11 cellular contexts compared by ENCODE assay signal in the genomic region with DNA sequence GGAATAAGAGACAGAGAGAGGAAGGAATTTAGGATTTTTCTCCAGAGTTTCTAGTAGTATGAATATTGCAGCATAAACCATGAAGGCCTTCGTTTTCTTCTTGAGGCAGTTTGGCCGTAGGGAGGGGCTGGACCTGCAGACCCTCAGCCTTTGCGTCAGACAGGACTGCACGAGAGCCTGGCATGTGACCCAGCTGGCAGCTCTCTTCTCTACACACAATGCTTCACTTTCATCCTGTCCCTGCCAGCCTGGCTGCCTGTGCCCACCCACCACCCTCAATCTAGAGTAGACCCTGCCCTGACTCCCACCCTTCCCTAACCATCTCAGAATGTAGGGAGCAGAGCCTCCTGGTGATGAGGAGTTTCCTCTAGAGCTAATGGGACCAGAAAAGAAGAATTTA. TPM values are rescaled to one million over a fixed set of nuclear protein-coding genes. Genes with fewer than 3 reads are reported as not detected.
DNase-seq lines count a peak whose midpoint lies in the region; ATAC-seq and TF ChIP-seq lines count a peak whose summit lies in the region.
"Had no signal": no experiment of that assay in that cellular context is flagged by ENCODE, and none has a peak within 500 bp of the region (broad histone marks: within the 10 kb centered on the region; RNA-seq: fewer than 3 reads in every experiment).

No MANE protein-coding gene starts in this region.

- H3K27me3 ChIP-seq in gastroesophageal sphincter (no peaks in the 10 kb centered on the region), neuron (ENCODE audit: insufficient read depth, low read length) (no peaks in the 10 kb centered on the region)
- H3K27me3 ChIP-seq: SJSA1 had no signal

- WGBS in gastroesophageal sphincter (ENCODE audit: low coverage in 1 of 2), 2 donors: 63% methylated on average over 4 of the region's 4 CpGs; no CpG with 5 or more reads in 1 of the 2 donors

- TF ChIP-seq CTCF in gastroesophageal sphincter (IDR thresholded peaks at IDR 0.05) (no peak), HFFc6 (IDR thresholded peaks at IDR 0.05) (no peak)

- H3K27ac ChIP-seq in gastroesophageal sphincter: peak overlapping the region in 3 of 4 donors; percentile 21 to 82 (median 81)
- H3K27ac ChIP-seq: BLaER1, SJSA1 had no signal

- H3K4me3 ChIP-seq in gastroesophageal sphincter (no peak overlapping the region), neuron (ENCODE audit: low read length) (peak overlapping the region; percentile 68)
- H3K4me3 ChIP-seq: BLaER1, lung, SJSA1 had no signal

- no peak overlapping the region for H3K4me3 Mint-ChIP-seq in HFFc6
- H3K4me3 Mint-ChIP-seq in stimulated activated effector memory CD8-positive, alpha-beta T cell treated with anti-CD3 and anti-CD28 coated beads, Interleukin-12 subunit alpha, Interleukin-12 subunit beta, amount 100 ng/mL, for 72 hours: no peak overlapping the region
- H3K4me3 Mint-ChIP-seq: activated naive CD8-positive, alpha-beta T cell treated with anti-CD3 and anti-CD28 coated beads, Interleukin-2, amount 10 ng/mL, durations not matched to agents 7 days and 5 days had no signal

- peak; percentile 4 for DNase-seq in HEK293T (ENCODE audit: extremely low spot score)
- no peak for DNase-seq in HFFc6
- no peak for DNase-seq in stimulated activated effector memory CD8-positive, alpha-beta T cell treated with anti-CD3 and anti-CD28 coated beads, Interleukin-12 subunit alpha, Interleukin-12 subunit beta, amount 100 ng/mL, for 72 hours (ENCODE audit: low spot score in 2 of 2)
- DNase-seq: activated CD4-positive, alpha-beta T cell treated with anti-CD3 and anti-CD28 coated beads, Interleukin-2, amount 50 U/mL, for 4 hours; activated naive CD8-positive, alpha-beta T cell treated with anti-CD3 and anti-CD28 coated beads, Interleukin-2, amount 10 ng/mL, durations not matched to agents 7 days and 5 days had no signal

- ATAC-seq in gastroesophageal sphincter: no peak
- ATAC-seq in GM18873 (IDR thresholded peaks at IDR 0.05; ENCODE audit: low FRiP score, unreplicated experiment): no peak
- ATAC-seq in stimulated activated effector memory CD8-positive, alpha-beta T cell treated with anti-CD3 and anti-CD28 coated beads, Interleukin-12 subunit alpha, Interleukin-12 subunit beta, amount 100 ng/mL, for 72 hours: no peak

- TF ChIP-seq POLR2A in gastroesophageal sphincter (IDR thresholded peaks at IDR 0.05): no peak

- H3K9me3 ChIP-seq in gastroesophageal sphincter (no peaks in the 10 kb centered on the region), neuron (ENCODE audit: low read length) (no peaks in the 10 kb centered on the region)
- H3K9me3 ChIP-seq: BLaER1, SJSA1 had no signal

- CTCF ChIA-PET in HEK293T (lab: Yijun Ruan, JAX): interaction anchor here (2.1 kb wide), 1 partner anchor 14 kb away, joined by 7 read pairs; a partner anchor contains a TSS

- H3K9me3 Mint-ChIP-seq in HFFc6: no peaks in the 10 kb centered on the region
- H3K9me3 Mint-ChIP-seq in stimulated activated effector memory CD8-positive, alpha-beta T cell treated with anti-CD3 and anti-CD28 coated beads, Interleukin-12 subunit alpha, Interleukin-12 subunit beta, amount 100 ng/mL, for 72 hours: no peaks in the 10 kb centered on the region
- H3K9me3 Mint-ChIP-seq: activated naive CD8-positive, alpha-beta T cell treated with anti-CD3 and anti-CD28 coated beads, Interleukin-2, amount 10 ng/mL, durations not matched to agents 7 days and 5 days had no signal

- peaks cover 37% of the 10 kb centered on the region for H3K4me1 Mint-ChIP-seq in HFFc6 (ENCODE audit: low read depth)
- peaks cover 14% of the 10 kb centered on the region for H3K4me1 Mint-ChIP-seq in stimulated activated effector memory CD8-positive, alpha-beta T cell treated with anti-CD3 and anti-CD28 coated beads, Interleukin-12 subunit alpha, Interleukin-12 subunit beta, amount 100 ng/mL, for 72 hours

- H3K27ac Mint-ChIP-seq in HFFc6: no peak overlapping the region
- no peak overlapping the region for H3K27ac Mint-ChIP-seq in stimulated activated effector memory CD8-positive, alpha-beta T cell treated with anti-CD3 and anti-CD28 coated beads, Interleukin-12 subunit alpha, Interleukin-12 subunit beta, amount 100 ng/mL, for 72 hours
- H3K27ac Mint-ChIP-seq: activated naive CD8-positive, alpha-beta T cell treated with anti-CD3 and anti-CD28 coated beads, Interleukin-2, amount 10 ng/mL, durations not matched to agents 7 days and 5 days had no signal

- H3K36me3 ChIP-seq in gastroesophageal sphincter (peaks cover 0 to 3% of the 10 kb centered on the region in 2 donors), neuron (ENCODE audit: insufficient read depth, low read length) (peaks cover 16% of the 10 kb centered on the region)
- H3K36me3 ChIP-seq: SJSA1 had no signal

- H3K4me1 ChIP-seq in gastroesophageal sphincter (peaks cover 0 to 51% (median 14%) of the 10 kb centered on the region in 3 donors), neuron (ENCODE audit: insufficient read depth, low read length) (peaks cover 41% of the 10 kb centered on the region)

- peaks cover 16% of the 10 kb centered on the region for H3K27me3 Mint-ChIP-seq in HFFc6 (ENCODE audit: insufficient read depth)

- H3K36me3 Mint-ChIP-seq in HFFc6 (ENCODE audit: low read depth): no peaks in the 10 kb centered on the region
- H3K36me3 Mint-ChIP-seq in stimulated activated effector memory CD8-positive, alpha-beta T cell treated with anti-CD3 and anti-CD28 coated beads, Interleukin-12 subunit alpha, Interleukin-12 subunit beta, amount 100 ng/mL, for 72 hours: peaks cover 6% of the 10 kb centered on the region
- H3K36me3 Mint-ChIP-seq: activated naive CD8-positive, alpha-beta T cell treated with anti-CD3 and anti-CD28 coated beads, Interleukin-2, amount 10 ng/mL, durations not matched to agents 7 days and 5 days had no signal

- TF ChIP-seq EP300 in gastroesophageal sphincter (IDR thresholded peaks at IDR 0.05): no peak

- H2AFZ ChIP-seq in neuron (ENCODE audit: low read depth, low read length): no peak overlapping the region

- POLR2A ChIA-PET in HEK293T (lab: Yijun Ruan, JAX): interaction anchor here (0.8 to 10.0 kb wide), 4 partner anchors 12 to 320 kb away, joined by 3 to 137 read pairs (median 3); a partner anchor contains a TSS

TF ChIP-seq in HEK293T, 16 proteins besides CTCF, POLR2A, EP300 and RAD21:
- TF ChIP-seq FOXK2 (IDR thresholded peaks at IDR 0.05) (no peak), ZNF384 (IDR thresholded peaks at IDR 0.05) (no peak), L3MBTL2 (conservative IDR thresholded peaks at IDR 0.05) (no peak), SUZ12 (IDR thresholded peaks at IDR 0.05) (no peak), LEF1 (IDR thresholded peaks at IDR 0.05; ENCODE audit: borderline replicate concordance) (no peak), CTBP1 (IDR thresholded peaks at IDR 0.05; ENCODE audit: borderline replicate concordance) (no peak)

RNA-seq across cellular contexts. Expression of a gene that starts 1.6 kb away (rescaled TPM):
- 1 to 10 TPM in 1 of 4 donors, under 1 TPM in 3; 0.54 to 1.5 (median 0.78) TPM for total RNA-seq in gastroesophageal sphincter
- not detected for total RNA-seq in HFFc6 (2021; fragmentation: NEBNext Ultra II Directional; extraction: Animal tissue kit (Norgen Biotek cat#: 25700))
- total RNA-seq: activated naive CD8-positive, alpha-beta T cell treated with anti-CD3 and anti-CD28 coated beads, Interleukin-2, amount 10 ng/mL, durations not matched to agents 7 days and 5 days; SJSA1 had no signal

RNA-seq across cellular contexts. Expression of a gene that starts 9.6 kb away (rescaled TPM):
- total RNA-seq in gastroesophageal sphincter: 10 to 100 TPM; 40.3 to 68.9 (median 49.5) TPM
- 100 to 1,000 TPM; 104 to 119 (median 107) TPM for total RNA-seq in HFFc6 (2021; fragmentation: NEBNext Ultra II Directional; extraction: Animal tissue kit (Norgen Biotek cat#: 25700))

RNA-seq across cellular contexts. Expression of a gene that starts 13.4 kb away (rescaled TPM):
- total RNA-seq in gastroesophageal sphincter: 10 to 100 TPM in 3 of 4 donors, 1 to 10 TPM in 1; 5.2 to 37.7 (median 16.2) TPM
- 1 to 10 TPM; 2.3 to 8.0 (median 5.9) TPM for total RNA-seq in HFFc6 (2021; fragmentation: NEBNext Ultra II Directional; extraction: Animal tissue kit (Norgen Biotek cat#: 25700))

RNA-seq across cellular contexts. Expression of a gene that starts 23.1 kb away (rescaled TPM):
- total RNA-seq in gastroesophageal sphincter: 10 to 100 TPM in 2 of 4 donors, 1 to 10 TPM in 2; 3.5 to 28.3 (median 14.2) TPM
- 1 to 10 TPM; 5.6 to 9.8 (median 8.0) TPM for total RNA-seq in HFFc6 (2021; fragmentation: NEBNext Ultra II Directional; extraction: Animal tissue kit (Norgen Biotek cat#: 25700))

RNA-seq across cellular contexts. Expression of a gene that starts 23.3 kb away (rescaled TPM):
- total RNA-seq in gastroesophageal sphincter: 10 to 100 TPM; 14.8 to 25.1 (median 21.6) TPM
- 10 to 100 TPM; 33.9 to 67.3 (median 62.4) TPM for total RNA-seq in HFFc6 (2021; fragmentation: NEBNext Ultra II Directional; extraction: Animal tissue kit (Norgen Biotek cat#: 25700))
